ENCODE assay signal across 18 cellular contexts in genomic region chr16:27512061-27512460, GRCh38. TPM values are rescaled to one million over a fixed set of nuclear protein-coding genes. Genes with fewer than 3 reads are reported as not detected.
DNase-seq lines count a peak whose midpoint lies in the region; ATAC-seq and TF ChIP-seq lines count a peak whose summit lies in the region.
"Had no signal": no experiment of that assay in that cellular context is flagged by ENCODE, and none has a peak within 500 bp of the region (broad histone marks: within the 10 kb centered on the region; RNA-seq: fewer than 3 reads in every experiment).

No MANE protein-coding gene starts in this region.

- H3K9me3 Mint-ChIP-seq in neural crest cell, result no peaks in the 10 kb centered on the region
- H3K9me3 Mint-ChIP-seq in activated T-cell treated with anti-CD3 and anti-CD28 coated beads, Interleukin-2, amount 50 U/mL, for 4 hours, result no peaks in the 10 kb centered on the region
- H3K9me3 Mint-ChIP-seq: CD8-positive, alpha-beta memory T cell had no signal

- DNase-seq in Right ventricle myocardium superior (no peak), left cardiac atrium (no peak), heart right ventricle (no peak), neural crest cell (ENCODE audit: low read depth, low spot score) (no peak), thyroid gland (peak in 1 of 2 donors; percentile 35), COR-L47 (lab: John Stamatoyannopoulos, UW) (no peak), ureter (ENCODE audit: low spot score) (no peak)
- DNase-seq in activated T-cell treated with anti-CD3 and anti-CD28 coated beads, Interleukin-2, amount 50 U/mL, for 4 hours, result no peak
- DNase-seq: CD8-positive, alpha-beta memory T cell; EL; KBM-7; MV-4-11; NCI-H1417; NCI-H2081; NCI-H510A treated with DMSO at 0.1 percent for 48 hours had no signal

- no peaks in the 10 kb centered on the region for H3K9me3 ChIP-seq in heart right ventricle
- no peaks in the 10 kb centered on the region for H3K9me3 ChIP-seq in thyroid gland
- H3K9me3 ChIP-seq: A549; BLaER1 treated with 17β-estradiol and CSF1 and Interleukin-3, amounts not matched to agents 10 nM and 100 nM had no signal

- H3K27me3 Mint-ChIP-seq in neural crest cell (ENCODE audit: low read depth), result no peaks in the 10 kb centered on the region
- H3K27me3 Mint-ChIP-seq in activated T-cell treated with anti-CD3 and anti-CD28 coated beads, Interleukin-2, amount 50 U/mL, for 4 hours (ENCODE audit: low read depth), result no peaks in the 10 kb centered on the region
- H3K27me3 Mint-ChIP-seq: CD8-positive, alpha-beta memory T cell had no signal

- no peak for TF ChIP-seq POLR2A in thyroid gland (IDR thresholded peaks at IDR 0.05)

- H3K4me3 ChIP-seq in heart right ventricle (no peak overlapping the region), thyroid gland (replicated peaks in 1 of 3) (no peak overlapping the region)
- H3K4me3 ChIP-seq: A549; BLaER1 treated with 17β-estradiol and CSF1 and Interleukin-3, amounts not matched to agents 10 nM and 100 nM had no signal

- peak; percentile 6 for ATAC-seq in Right ventricle myocardium superior (ENCODE audit: poor library complexity)
- no peak for ATAC-seq in left cardiac atrium
- peak in 3 of 8 donors; percentile 5 to 14 (median 12) for ATAC-seq in heart right ventricle
- ATAC-seq in activated T-cell treated with anti-CD3 and anti-CD28 coated beads, Interleukin-2, amount 50 U/mL, for 4 hours, result no peak
- ATAC-seq: A549, Panc1 had no signal

- 43 to 58% methylated on average over 7 of the region's 7 CpGs for WGBS in heart right ventricle, 2 donors
- 66 to 71% methylated on average over 7 of the region's 7 CpGs for WGBS in thyroid gland, 2 donors

- peaks cover 0 to 50% (median 14%) of the 10 kb centered on the region in 9 donors for H3K4me1 ChIP-seq in heart right ventricle
- H3K4me1 ChIP-seq in thyroid gland, result peaks cover 25 to 34% of the 10 kb centered on the region in 2 donors
- H3K4me1 ChIP-seq: A549; BLaER1 treated with 17β-estradiol and CSF1 and Interleukin-3, amounts not matched to agents 10 nM and 100 nM had no signal

- peaks cover 15% of the 10 kb centered on the region for H3K36me3 Mint-ChIP-seq in neural crest cell (ENCODE audit: low read depth)
- H3K36me3 Mint-ChIP-seq in activated T-cell treated with anti-CD3 and anti-CD28 coated beads, Interleukin-2, amount 50 U/mL, for 4 hours (ENCODE audit: insufficient read depth), result peaks cover 41% of the 10 kb centered on the region

- H3K27ac Mint-ChIP-seq in neural crest cell (ENCODE audit: unreplicated experiment), result peak overlapping the region; percentile 62

- peaks cover 4% of the 10 kb centered on the region for H3K4me1 Mint-ChIP-seq in neural crest cell
- H3K4me1 Mint-ChIP-seq in activated T-cell treated with anti-CD3 and anti-CD28 coated beads, Interleukin-2, amount 50 U/mL, for 4 hours (ENCODE audit: low read depth), result no peaks in the 10 kb centered on the region

- peaks cover 3 to 97% (median 37%) of the 10 kb centered on the region in 9 donors for H3K36me3 ChIP-seq in heart right ventricle
- H3K36me3 ChIP-seq in thyroid gland, result peaks cover 18 to 36% of the 10 kb centered on the region in 2 donors

- H3K27me3 ChIP-seq in heart right ventricle, result no peaks in the 10 kb centered on the region
- H3K27me3 ChIP-seq in thyroid gland, result no peaks in the 10 kb centered on the region
- H3K27me3 ChIP-seq: BLaER1 treated with 17β-estradiol and CSF1 and Interleukin-3, amounts not matched to agents 10 nM and 100 nM had no signal

- no peak overlapping the region for H3K4me3 Mint-ChIP-seq in neural crest cell
- no peak overlapping the region for H3K4me3 Mint-ChIP-seq in activated T-cell treated with anti-CD3 and anti-CD28 coated beads, Interleukin-2, amount 50 U/mL, for 4 hours

- TF ChIP-seq CTCF in heart right ventricle (IDR thresholded peaks at IDR 0.05) (no peak), neural crest cell (conservative IDR thresholded peaks at IDR 0.05) (no peak), thyroid gland (IDR thresholded peaks at IDR 0.05) (no peak)

- H3K27ac ChIP-seq in heart right ventricle (peak overlapping the region; percentile 11 to 81 (median 71)), thyroid gland (peak overlapping the region; percentile 28 to 88 (median 69))
- H3K27ac ChIP-seq: A549; BLaER1 treated with 17β-estradiol and CSF1 and Interleukin-3, amounts not matched to agents 10 nM and 100 nM had no signal

- intact Hi-C loops in Right ventricle myocardium superior (cut with DNase I), result no loop called here
- intact Hi-C loops in left cardiac atrium (cut with DNase I), result no loop called here
- intact Hi-C loops in heart right ventricle (cut with DNase I), result no loop called here
- intact Hi-C loops in thyroid gland (cut with DNase I), result no loop called here

RNA-seq across cellular contexts. Expression of gene GTF3C1, which starts 37.7 kb away (rescaled TPM):
- 45.2 TPM for total RNA-seq in Right ventricle myocardium superior
- total RNA-seq in left cardiac atrium, result 10 to 100 TPM; 43.3 to 53.6 TPM
- total RNA-seq in heart right ventricle, result 10 to 100 TPM; 48.1 to 84.5 (median 62.8) TPM
- polyA plus RNA-seq in heart right ventricle, result 100 to 1,000 TPM in 1 of 2 donors, 10 to 100 TPM in 1; 53.0 to 133 TPM
- total RNA-seq in neural crest cell, result 123 and 125 TPM in 2 replicates
- 100 to 1,000 TPM in 3 of 4 donors, 10 to 100 TPM in 1; 58.5 to 120 (median 112) TPM for total RNA-seq in thyroid gland
- total RNA-seq in activated T-cell treated with anti-CD3 and anti-CD28 coated beads, Interleukin-2, amount 50 U/mL, for 4 hours, result 10 to 100 TPM; 56.6 to 68.1 (median 58.9) TPM
- 72.5 TPM for total RNA-seq in ureter

RNA-seq across cellular contexts. Expression of gene KATNIP, which starts 37.9 kb away (rescaled TPM):
- total RNA-seq in Right ventricle myocardium superior (6.3 TPM), left cardiac atrium (10 to 100 TPM; 10.0 to 14.4 TPM), heart right ventricle (10 to 100 TPM in 9 of 10 donors, 1 to 10 TPM in 1; 8.6 to 25.0 (median 16.8) TPM), neural crest cell (24.3 and 27.6 TPM in 2 replicates), thyroid gland (10 to 100 TPM; 41.3 to 82.8 (median 70.9) TPM), ureter (46.0 TPM)
- polyA plus RNA-seq in heart right ventricle, result 1 to 10 TPM; 5.9 to 6.0 TPM
- 10 to 100 TPM; 10.7 to 13.5 (median 11.7) TPM for total RNA-seq in activated T-cell treated with anti-CD3 and anti-CD28 coated beads, Interleukin-2, amount 50 U/mL, for 4 hours
